ENCODE assay signal across 8 cellular contexts in the genomic region with DNA sequence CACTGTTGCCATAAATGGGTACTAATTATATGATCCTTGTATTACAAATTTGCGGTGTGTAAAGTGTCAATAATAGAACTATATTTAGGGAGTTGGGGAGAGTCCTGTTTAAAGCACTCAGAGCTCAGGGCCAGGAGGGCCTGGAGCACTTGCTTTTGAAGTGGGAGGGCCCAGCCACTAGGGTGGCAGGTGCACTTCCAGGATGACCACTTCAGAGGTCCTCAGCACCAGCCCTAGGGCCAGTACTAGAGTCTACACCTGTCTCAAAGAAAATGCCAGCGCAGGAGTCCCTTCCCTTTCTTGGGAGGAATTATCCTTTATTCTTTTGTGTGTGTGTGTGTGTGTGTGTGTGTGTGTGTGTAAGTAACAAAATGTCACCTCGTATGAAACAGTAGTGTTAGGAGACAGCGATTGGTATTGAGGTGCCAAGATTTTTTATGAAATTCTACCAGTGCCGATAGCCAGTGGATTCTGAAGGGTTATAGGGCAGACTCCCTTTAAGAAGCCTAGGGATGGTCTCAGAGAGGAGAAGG. TPM values are rescaled to one million over a fixed set of nuclear protein-coding genes. Genes with fewer than 3 reads are reported as not detected.
DNase-seq lines count a peak whose midpoint lies in the region; ATAC-seq and TF ChIP-seq lines count a peak whose summit lies in the region.

No MANE protein-coding gene starts in this region.

- no peak for DNase-seq in GM23248
- DNase-seq in PC-9: no peak
- no peak for DNase-seq in esophagus muscularis mucosa (ENCODE audit: extremely low spot score)
- no peak for DNase-seq in gastrocnemius medialis
- no peak for DNase-seq in effector CD4-positive, alpha-beta T cell
- no peak for DNase-seq in aorta

- H3F3A ChIP-seq in GM23248 (ENCODE audit: insufficient read depth) (peaks cover 10% of the 10 kb centered on the region), PC-9 (ENCODE audit: insufficient read depth, low read depth) (peaks cover 87% of the 10 kb centered on the region)

- no peaks in the 10 kb centered on the region for H3K9me2 ChIP-seq in GM23248 (ENCODE audit: insufficient read depth)
- no peaks in the 10 kb centered on the region for H3K9me2 ChIP-seq in PC-9 (ENCODE audit: insufficient read depth)

- H3K27ac ChIP-seq in GM23248: peak overlapping the region; percentile 46
- H3K27ac ChIP-seq in PC-9: peak overlapping the region; percentile 91
- H3K27ac ChIP-seq in esophagus muscularis mucosa (replicated peaks in 1 of 4): peak overlapping the region; percentile 80 to 87 (median 80)
- H3K27ac ChIP-seq in gastrocnemius medialis: peak overlapping the region; percentile 82 to 98 (median 84)
- H3K27ac ChIP-seq in aorta (ENCODE audit: low read depth in 1 of 2, low read length in 2 of 2): peak overlapping the region in 1 of 2 donors; percentile 65

- H4K20me1 ChIP-seq in GM23248 (ENCODE audit: insufficient read depth) (no peaks in the 10 kb centered on the region), PC-9 (ENCODE audit: insufficient read depth) (peaks cover 9% of the 10 kb centered on the region; the same call in 1 of the 2 replicates)

- BruUV-seq in PC-9 (replicated peaks; lab: Mats Ljungman, UMichigan): no TSS peak

- TF ChIP-seq POLR2A in esophagus muscularis mucosa (IDR thresholded peaks at IDR 0.05; ENCODE audit: low read depth) (no peak), gastrocnemius medialis (IDR thresholded peaks at IDR 0.05) (no peak)

- TF ChIP-seq CTCF in PC-9 (conservative IDR thresholded peaks at IDR 0.05): no peak
- no peak for TF ChIP-seq CTCF in esophagus muscularis mucosa (IDR thresholded peaks at IDR 0.05)
- no peak for TF ChIP-seq CTCF in gastrocnemius medialis (IDR thresholded peaks at IDR 0.05 in 4 of 5, conservative IDR thresholded peaks at IDR 0.05 in 1 of 5)

- H3K9me3 ChIP-seq in GM23248 (ENCODE audit: low read depth) (no peaks in the 10 kb centered on the region), PC-9 (ENCODE audit: insufficient read depth, low read depth) (no peaks in the 10 kb centered on the region), esophagus muscularis mucosa (no peaks in the 10 kb centered on the region), gastrocnemius medialis (no peaks in the 10 kb centered on the region), aorta (ENCODE audit: control insufficient read depth, low read length) (no peaks in the 10 kb centered on the region)

- no peak for TF ChIP-seq EP300 in esophagus muscularis mucosa (IDR thresholded peaks at IDR 0.05)

- peak overlapping the region; percentile 88 for H3K4me2 ChIP-seq in GM23248 (ENCODE audit: unreplicated experiment)
- H3K4me2 ChIP-seq in PC-9: peak overlapping the region; percentile 82

- WGBS in GM23248 (ENCODE audit: low coverage in 1 of 2, low lambda C conversion rate in 2 of 2, missing lambda C conversion rate in 2 of 2), 2 experiments: 42 to 43% methylated on average over 5 of the region's 5 CpGs
- 32% methylated on average over 5 of the region's 5 CpGs for WGBS in esophagus muscularis mucosa
- WGBS in aorta, 2 donors: 31 to 33% methylated on average over 5 of the region's 5 CpGs

- peak overlapping the region; percentile 71 for H3K9ac ChIP-seq in GM23248

- H3K36me3 ChIP-seq in GM23248 (ENCODE audit: low read depth) (no peaks in the 10 kb centered on the region), PC-9 (ENCODE audit: low read depth) (peaks cover 12% of the 10 kb centered on the region; the same call in 1 of the 2 replicates), esophagus muscularis mucosa (no peaks in the 10 kb centered on the region), gastrocnemius medialis (no peaks in the 10 kb centered on the region), aorta (ENCODE audit: control insufficient read depth in 1 of 2, insufficient read depth in 2 of 2, low read length in 1 of 2) (no peaks in the 10 kb centered on the region)

- H3K79me2 ChIP-seq in GM23248 (ENCODE audit: insufficient read depth) (no peaks in the 10 kb centered on the region), PC-9 (ENCODE audit: low read depth) (peaks cover 94% of the 10 kb centered on the region)

- ATAC-seq in gastrocnemius medialis: peak; percentile 6 to 15
- no peak for ATAC-seq in HG03135 (IDR thresholded peaks at IDR 0.05; ENCODE audit: unreplicated experiment)
- ATAC-seq in GM19395 (IDR thresholded peaks at IDR 0.05; ENCODE audit: unreplicated experiment): no peak
- ATAC-seq in aorta (ENCODE audit: low FRiP score): no peak

- CTCF ChIA-PET in PC-9 (lab: Charles Lee): interaction anchor here (0.7 to 3.9 kb wide), 13 partner anchors 8 to 142 kb away, joined by 3 to 29 read pairs (median 8); partner anchors contain the start of gene MYO18A

- H3K27me3 ChIP-seq in GM23248 (replicated peaks; ENCODE audit: insufficient read depth): no peaks in the 10 kb centered on the region
- H3K27me3 ChIP-seq in PC-9 (ENCODE audit: insufficient read depth, low read depth): no peaks in the 10 kb centered on the region
- H3K27me3 ChIP-seq in esophagus muscularis mucosa: no peaks in the 10 kb centered on the region
- H3K27me3 ChIP-seq in gastrocnemius medialis: no peaks in the 10 kb centered on the region
- H3K27me3 ChIP-seq in aorta (ENCODE audit: control insufficient read depth in 1 of 2, insufficient read depth in 2 of 2, low read length in 1 of 2): no peaks in the 10 kb centered on the region

- in situ Hi-C loops in GM23248 (cut with MboI): no loop called here
- in situ Hi-C loops in gastrocnemius medialis (cut with MboI; ENCODE audit: low sequenced_read_pairs in 4 of 4): loop anchor here in 3 of 4 donors (5.0 to 10.0 kb wide), 5 partner anchors 34 to 146 kb away; partner anchors contain the start of genes MYO18A (in 1 of the 3) and NUFIP2 (in 1 of the 3)

- POLR2A ChIA-PET in PC-9 (lab: Charles Lee; ENCODE audit: unreplicated experiment): interaction anchor here (0.6 to 0.7 kb wide), 3 partner anchors 24 to 516 kb away, joined by 3 to 35 read pairs (median 3); no protein-coding TSS in a partner anchor

- H3K4me1 ChIP-seq in GM23248 (ENCODE audit: insufficient read depth) (peaks cover 14% of the 10 kb centered on the region), PC-9 (replicated peaks; ENCODE audit: insufficient read depth) (peaks cover 68% of the 10 kb centered on the region), esophagus muscularis mucosa (peaks cover 37 to 56% (median 46%) of the 10 kb centered on the region in 4 donors), gastrocnemius medialis (peaks cover 27 to 38% of the 10 kb centered on the region in 2 donors), aorta (ENCODE audit: control insufficient read depth in 1 of 2, insufficient read depth in 2 of 2, low read length in 2 of 2) (no peaks in the 10 kb centered on the region)

- H3K4me3 ChIP-seq in GM23248 (peak overlapping the region; percentile 81), PC-9 (peak overlapping the region; percentile 41; the same call in 1 of the 2 replicates), esophagus muscularis mucosa (peak overlapping the region; percentile 57 to 63 (median 58)), gastrocnemius medialis (peak overlapping the region; percentile 61 to 80 (median 66)), aorta (ENCODE audit: low read length in 2 of 2) (no peak overlapping the region)

- intact Hi-C loops in PC-9 (cut with micrococcal nuclease; ENCODE audit: unreplicated experiment): loop anchor here (2.0 kb wide), 1 partner anchor 92 kb away; no protein-coding TSS in a partner anchor
- intact Hi-C loops in esophagus muscularis mucosa (cut with DNase I): loop anchor here (2.0 kb wide), 1 partner anchor 142 kb away; no protein-coding TSS in a partner anchor
- intact Hi-C loops in gastrocnemius medialis (cut with DNase I; ENCODE audit: low total_unique reads): loop anchor here (1.0 to 10.0 kb wide), 3 partner anchors 146 to 416 kb away; partner anchors contain the start of genes ABHD15, NUFIP2, TAOK1 and TP53I13
- intact Hi-C loops in aorta (cut with DNase I): loop anchor here (1.0 to 5.0 kb wide), 5 partner anchors 32 to 144 kb away; partner anchors contain the start of genes MYO18A (in 2 of the 2) and NUFIP2 (in 1 of the 2)

- H2AFZ ChIP-seq in GM23248 (peak overlapping the region; percentile 85), PC-9 (no peak overlapping the region)

RNA-seq across cellular contexts. Expression of gene MYO18A, which starts 31.9 kb away (rescaled TPM):
- total RNA-seq in GM23248 (2014; rRNA removed; shearing (Covaris generic)): 30.5 and 33.9 TPM in 2 replicates
- polyA plus RNA-seq in GM23248 (2016; fragmentation: Nextera tagmentation; extraction: Ambion mirVana) (12.6 and 16.0 TPM in 2 replicates), aorta (100 to 1,000 TPM in 1 of 2 donors, 10 to 100 TPM in 1; 17.4 to 107 TPM)
- total RNA-seq in PC-9 (2021) (150 and 158 TPM in 2 replicates), esophagus muscularis mucosa (10 to 100 TPM; 46.7 to 82.7 (median 64.6) TPM), gastrocnemius medialis (1,000 to 10,000 TPM in 1 of 4 donors, 100 to 1,000 TPM in 3; 526 to 1,058 (median 835) TPM), aorta (100 to 1,000 TPM; 102 to 116 TPM)

Comparison
In these comparisons a context has a peak if more than half of its experiments do, and no peak if none do; other contexts are left out.
1. H3K4me3 ChIP-seq: peak in GM23248 (single experiment), PC-9 (single experiment), esophagus muscularis mucosa (4 of 4) and gastrocnemius medialis (4 of 4); none in aorta (0 of 2).
2. ATAC-seq: peak in gastrocnemius medialis (2 of 2); none in HG03135 (single experiment), GM19395 (single experiment) and aorta (single experiment).